Comparison of ENCODE assay signal across 9 cellular contexts in the genomic region with DNA sequence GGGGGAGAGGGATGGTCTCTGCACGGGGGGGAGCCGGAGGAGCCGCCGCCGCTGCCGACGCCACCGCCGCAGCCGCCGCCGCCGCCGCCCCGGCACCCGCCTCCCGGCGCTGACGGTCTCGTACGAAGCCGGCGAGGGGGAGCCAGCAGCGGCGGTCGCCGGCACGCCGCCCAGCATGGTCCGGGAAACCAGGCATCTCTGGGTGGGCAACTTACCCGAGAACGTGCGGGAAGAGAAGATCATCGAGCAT. TPM values are rescaled to one million over a fixed set of nuclear protein-coding genes. Genes with fewer than 3 reads are reported as not detected.
A peak's percentile ranks its signal among the peaks of the same experiment; 100 is the strongest.
DNase-seq lines count a peak whose midpoint lies in the region; ATAC-seq, FAIRE-seq and TF ChIP-seq lines count a peak whose summit lies in the region.
"Had no signal": no experiment of that assay in that cellular context is flagged by ENCODE, and none has a peak within 500 bp of the region (broad histone marks: within the 10 kb centered on the region; RNA-seq: fewer than 3 reads in every experiment).

No MANE protein-coding gene starts in this region.

- H3K4me3 ChIP-seq in gastroesophageal sphincter (peak overlapping the region; percentile 85), skin epidermis (peak overlapping the region; percentile 55 to 96 (median 72))

- no peak for TF ChIP-seq EP300 in gastroesophageal sphincter (IDR thresholded peaks at IDR 0.05)

- no peak for FAIRE-seq in H54 (lab: Jason Lieb, UNC)
- FAIRE-seq: islet of Langerhans had no signal

- DNase-seq in cerebellar cortex (ENCODE audit: low spot score) (no peak), H54 (ENCODE audit: insufficient read length, low spot score) (no peak)

- peaks cover 0 to 71% (median 13%) of the 10 kb centered on the region in 3 donors for H3K4me1 ChIP-seq in gastroesophageal sphincter

- H3K36me3 ChIP-seq in gastroesophageal sphincter, result no peaks in the 10 kb centered on the region

- H3K27me3 ChIP-seq in gastroesophageal sphincter, result no peaks in the 10 kb centered on the region

- WGBS in gastroesophageal sphincter (ENCODE audit: low coverage in 1 of 2), 2 donors, result no CpG with 5 or more reads among the region's 34 CpGs

- ATAC-seq in GM21515 (IDR thresholded peaks at IDR 0.05; ENCODE audit: unreplicated experiment), result peak; percentile 16
- no peak for ATAC-seq in gastroesophageal sphincter
- no peak for ATAC-seq in HG03342 (IDR thresholded peaks at IDR 0.05; ENCODE audit: unreplicated experiment)
- no peak for ATAC-seq in GM19397 (IDR thresholded peaks at IDR 0.05; ENCODE audit: unreplicated experiment)

- no peaks in the 10 kb centered on the region for H3K9me3 ChIP-seq in gastroesophageal sphincter

- TF ChIP-seq POLR2A in gastroesophageal sphincter (IDR thresholded peaks at IDR 0.05) (peak; percentile 3 to 54), H54 (IDR thresholded peaks at IDR 0.05; ENCODE audit: low read depth, low read length) (no peak)

- H3K27ac ChIP-seq in VCaP (peak overlapping the region; percentile 98), gastroesophageal sphincter (peak overlapping the region; percentile 94 to 99 (median 99)), skin epidermis (peak overlapping the region; percentile 83 to 98 (median 93))

- TF ChIP-seq CTCF in VCaP (conservative IDR thresholded peaks at IDR 0.05), result no peak
- TF ChIP-seq CTCF in gastroesophageal sphincter (IDR thresholded peaks at IDR 0.05), result no peak

RNA-seq across cellular contexts. Expression of gene SPEN, which starts 0.3 kb away (rescaled TPM):
- 10 to 100 TPM; 40.3 to 79.4 (median 50.7) TPM for total RNA-seq in gastroesophageal sphincter

RNA-seq across cellular contexts. Expression of gene UQCRHL, which starts 40.4 kb away (rescaled TPM):
- 1 to 10 TPM in 2 of 4 donors, under 1 TPM in 2; 0.40 to 1.4 (median 0.85) TPM for total RNA-seq in gastroesophageal sphincter
